Comparison of ENCODE assay signal across 1 cellular context in the genomic region with DNA sequence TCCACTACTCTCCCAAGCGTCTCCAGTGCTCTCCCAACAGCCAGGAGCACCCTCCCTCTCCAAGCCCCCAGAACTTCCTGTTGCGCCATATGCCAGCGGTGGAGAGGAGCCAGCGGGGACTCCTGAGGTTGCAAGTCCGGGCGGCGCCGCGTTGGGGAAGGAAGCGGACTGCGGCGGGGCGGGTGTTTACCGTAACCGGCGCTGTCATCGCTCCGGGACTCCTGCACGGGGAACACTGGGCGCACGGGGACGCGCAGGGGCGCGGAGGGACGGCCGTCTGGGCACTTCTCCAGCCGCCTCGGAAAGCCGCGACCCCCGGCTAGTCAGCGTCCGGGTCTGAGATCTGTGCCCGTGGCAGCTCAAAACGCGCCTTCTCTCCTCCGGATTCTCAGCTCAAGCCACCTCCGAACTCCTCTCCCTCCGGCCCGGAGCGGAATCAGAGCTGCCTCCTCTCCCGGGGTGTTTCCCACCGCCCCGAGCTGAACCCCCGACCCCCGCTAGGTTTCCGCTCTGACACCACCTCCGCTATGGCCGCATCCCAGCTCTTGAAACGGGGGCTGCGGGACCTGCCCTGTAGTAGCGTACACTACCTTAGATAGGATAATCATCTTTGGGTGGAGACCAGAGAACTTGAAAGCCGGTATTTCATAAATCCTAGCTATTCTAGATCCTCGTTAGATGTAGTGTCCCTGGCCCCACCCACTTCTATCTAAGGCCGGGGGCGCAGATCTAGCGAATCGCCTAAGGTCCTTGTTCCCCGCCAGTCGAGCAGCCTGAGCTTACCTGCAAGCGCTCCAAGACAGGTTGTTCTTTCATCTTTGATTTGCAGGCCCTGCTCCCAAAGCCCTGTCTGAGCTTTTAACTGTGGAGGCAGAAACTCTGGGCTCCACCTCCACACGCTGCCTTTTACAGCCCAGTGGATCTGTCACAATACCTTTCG.
TF ChIP-seq lines count a peak whose summit lies in the region.

A gene with protein sequence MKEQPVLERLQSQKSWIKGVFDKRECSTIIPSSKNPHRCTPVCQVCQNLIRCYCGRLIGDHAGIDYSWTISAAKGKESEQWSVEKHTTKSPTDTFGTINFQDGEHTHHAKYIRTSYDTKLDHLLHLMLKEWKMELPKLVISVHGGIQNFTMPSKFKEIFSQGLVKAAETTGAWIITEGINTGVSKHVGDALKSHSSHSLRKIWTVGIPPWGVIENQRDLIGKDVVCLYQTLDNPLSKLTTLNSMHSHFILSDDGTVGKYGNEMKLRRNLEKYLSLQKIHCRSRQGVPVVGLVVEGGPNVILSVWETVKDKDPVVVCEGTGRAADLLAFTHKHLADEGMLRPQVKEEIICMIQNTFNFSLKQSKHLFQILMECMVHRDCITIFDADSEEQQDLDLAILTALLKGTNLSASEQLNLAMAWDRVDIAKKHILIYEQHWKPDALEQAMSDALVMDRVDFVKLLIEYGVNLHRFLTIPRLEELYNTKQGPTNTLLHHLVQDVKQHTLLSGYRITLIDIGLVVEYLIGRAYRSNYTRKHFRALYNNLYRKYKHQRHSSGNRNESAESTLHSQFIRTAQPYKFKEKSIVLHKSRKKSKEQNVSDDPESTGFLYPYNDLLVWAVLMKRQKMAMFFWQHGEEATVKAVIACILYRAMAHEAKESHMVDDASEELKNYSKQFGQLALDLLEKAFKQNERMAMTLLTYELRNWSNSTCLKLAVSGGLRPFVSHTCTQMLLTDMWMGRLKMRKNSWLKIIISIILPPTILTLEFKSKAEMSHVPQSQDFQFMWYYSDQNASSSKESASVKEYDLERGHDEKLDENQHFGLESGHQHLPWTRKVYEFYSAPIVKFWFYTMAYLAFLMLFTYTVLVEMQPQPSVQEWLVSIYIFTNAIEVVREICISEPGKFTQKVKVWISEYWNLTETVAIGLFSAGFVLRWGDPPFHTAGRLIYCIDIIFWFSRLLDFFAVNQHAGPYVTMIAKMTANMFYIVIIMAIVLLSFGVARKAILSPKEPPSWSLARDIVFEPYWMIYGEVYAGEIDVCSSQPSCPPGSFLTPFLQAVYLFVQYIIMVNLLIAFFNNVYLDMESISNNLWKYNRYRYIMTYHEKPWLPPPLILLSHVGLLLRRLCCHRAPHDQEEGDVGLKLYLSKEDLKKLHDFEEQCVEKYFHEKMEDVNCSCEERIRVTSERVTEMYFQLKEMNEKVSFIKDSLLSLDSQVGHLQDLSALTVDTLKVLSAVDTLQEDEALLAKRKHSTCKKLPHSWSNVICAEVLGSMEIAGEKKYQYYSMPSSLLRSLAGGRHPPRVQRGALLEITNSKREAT (N-terminal part only) (minus strand): TSS at position 881 of the 940 bp plus-strand sequence. CDS start 65 bp downstream, at position 816.

TF ChIP-seq in HepG2, 621 proteins besides CTCF, POLR2A, EP300 and RAD21 (continued from another document):
- TF ChIP-seq, protein P1, sequence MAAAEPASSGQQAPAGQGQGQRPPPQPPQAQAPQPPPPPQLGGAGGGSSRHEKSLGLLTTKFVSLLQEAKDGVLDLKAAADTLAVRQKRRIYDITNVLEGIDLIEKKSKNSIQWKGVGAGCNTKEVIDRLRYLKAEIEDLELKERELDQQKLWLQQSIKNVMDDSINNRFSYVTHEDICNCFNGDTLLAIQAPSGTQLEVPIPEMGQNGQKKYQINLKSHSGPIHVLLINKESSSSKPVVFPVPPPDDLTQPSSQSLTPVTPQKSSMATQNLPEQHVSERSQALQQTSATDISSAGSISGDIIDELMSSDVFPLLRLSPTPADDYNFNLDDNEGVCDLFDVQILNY (CRISPR knock-in tag; conservative IDR thresholded peaks at IDR 0.05): no peak
- TF ChIP-seq, protein P2, sequence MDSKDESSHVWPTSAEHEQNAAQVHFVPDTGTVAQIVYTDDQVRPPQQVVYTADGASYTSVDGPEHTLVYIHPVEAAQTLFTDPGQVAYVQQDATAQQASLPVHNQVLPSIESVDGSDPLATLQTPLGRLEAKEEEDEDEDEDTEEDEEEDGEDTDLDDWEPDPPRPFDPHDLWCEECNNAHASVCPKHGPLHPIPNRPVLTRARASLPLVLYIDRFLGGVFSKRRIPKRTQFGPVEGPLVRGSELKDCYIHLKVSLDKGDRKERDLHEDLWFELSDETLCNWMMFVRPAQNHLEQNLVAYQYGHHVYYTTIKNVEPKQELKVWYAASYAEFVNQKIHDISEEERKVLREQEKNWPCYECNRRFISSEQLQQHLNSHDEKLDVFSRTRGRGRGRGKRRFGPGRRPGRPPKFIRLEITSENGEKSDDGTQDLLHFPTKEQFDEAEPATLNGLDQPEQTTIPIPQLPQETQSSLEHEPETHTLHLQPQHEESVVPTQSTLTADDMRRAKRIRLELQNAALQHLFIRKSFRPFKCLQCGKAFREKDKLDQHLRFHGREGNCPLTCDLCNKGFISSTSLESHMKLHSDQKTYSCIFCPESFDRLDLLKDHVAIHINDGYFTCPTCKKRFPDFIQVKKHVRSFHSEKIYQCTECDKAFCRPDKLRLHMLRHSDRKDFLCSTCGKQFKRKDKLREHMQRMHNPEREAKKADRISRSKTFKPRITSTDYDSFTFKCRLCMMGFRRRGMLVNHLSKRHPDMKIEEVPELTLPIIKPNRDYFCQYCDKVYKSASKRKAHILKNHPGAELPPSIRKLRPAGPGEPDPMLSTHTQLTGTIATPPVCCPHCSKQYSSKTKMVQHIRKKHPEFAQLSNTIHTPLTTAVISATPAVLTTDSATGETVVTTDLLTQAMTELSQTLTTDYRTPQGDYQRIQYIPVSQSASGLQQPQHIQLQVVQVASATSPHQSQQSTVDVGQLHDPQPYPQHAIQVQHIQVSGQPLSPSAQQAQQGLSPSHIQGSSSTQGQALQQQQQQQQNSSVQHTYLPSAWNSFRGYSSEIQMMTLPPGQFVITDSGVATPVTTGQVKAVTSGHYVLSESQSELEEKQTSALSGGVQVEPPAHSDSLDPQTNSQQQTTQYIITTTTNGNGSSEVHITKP (CRISPR knock-in tag; IDR thresholded peaks at IDR 0.05; ENCODE audit: low read depth): no peak
- TF ChIP-seq ZNF644 (CRISPR knock-in tag; IDR thresholded peaks at IDR 0.05; ENCODE audit: low read depth) (peak; percentile 98), ERF (CRISPR knock-in tag; IDR thresholded peaks at IDR 0.05) (0 out of 2 replicates have a peak, but pooled peaks have one; percentile 20), CHCHD3 (CRISPR knock-in tag; IDR thresholded peaks at IDR 0.05) (no peak), ZNF577 (CRISPR knock-in tag; IDR thresholded peaks at IDR 0.05; ENCODE audit: borderline replicate concordance, low read depth) (no peak), PAX8 (CRISPR knock-in tag; IDR thresholded peaks at IDR 0.05; ENCODE audit: borderline replicate concordance) (no peak)
- TF ChIP-seq, protein P3, sequence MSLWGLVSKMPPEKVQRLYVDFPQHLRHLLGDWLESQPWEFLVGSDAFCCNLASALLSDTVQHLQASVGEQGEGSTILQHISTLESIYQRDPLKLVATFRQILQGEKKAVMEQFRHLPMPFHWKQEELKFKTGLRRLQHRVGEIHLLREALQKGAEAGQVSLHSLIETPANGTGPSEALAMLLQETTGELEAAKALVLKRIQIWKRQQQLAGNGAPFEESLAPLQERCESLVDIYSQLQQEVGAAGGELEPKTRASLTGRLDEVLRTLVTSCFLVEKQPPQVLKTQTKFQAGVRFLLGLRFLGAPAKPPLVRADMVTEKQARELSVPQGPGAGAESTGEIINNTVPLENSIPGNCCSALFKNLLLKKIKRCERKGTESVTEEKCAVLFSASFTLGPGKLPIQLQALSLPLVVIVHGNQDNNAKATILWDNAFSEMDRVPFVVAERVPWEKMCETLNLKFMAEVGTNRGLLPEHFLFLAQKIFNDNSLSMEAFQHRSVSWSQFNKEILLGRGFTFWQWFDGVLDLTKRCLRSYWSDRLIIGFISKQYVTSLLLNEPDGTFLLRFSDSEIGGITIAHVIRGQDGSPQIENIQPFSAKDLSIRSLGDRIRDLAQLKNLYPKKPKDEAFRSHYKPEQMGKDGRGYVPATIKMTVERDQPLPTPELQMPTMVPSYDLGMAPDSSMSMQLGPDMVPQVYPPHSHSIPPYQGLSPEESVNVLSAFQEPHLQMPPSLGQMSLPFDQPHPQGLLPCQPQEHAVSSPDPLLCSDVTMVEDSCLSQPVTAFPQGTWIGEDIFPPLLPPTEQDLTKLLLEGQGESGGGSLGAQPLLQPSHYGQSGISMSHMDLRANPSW (CRISPR knock-in tag; IDR thresholded peaks at IDR 0.05; ENCODE audit: borderline replicate concordance): no peak
